35 cellular contexts compared by ENCODE assay signal in genomic region chr13:89204435-89204834, GRCh38.
"Had no signal": no experiment of that assay in that cellular context is flagged by ENCODE, and none has a peak within 500 bp of the region (broad histone marks: within the 10 kb centered on the region; RNA-seq: fewer than 3 reads in every experiment).

No MANE protein-coding gene starts in this region.

- H3K9me3 ChIP-seq: MG63 had no signal

- DNase-seq: Karpas-422, Kasumi-1, KG1, MG63, MM.1S, NCI-H1048, NCI-H1092, NCI-H1092 treated with DMSO at 0.1 percent for 48 hours, NCI-H1105, NCI-H1105 treated with DMSO at 0.1 percent for 48 hours, NCI-H1417, NCI-H1417 treated with DMSO at 0.1 percent for 48 hours, NCI-H1436, NCI-H1436 treated with DMSO at 0.1 percent for 48 hours, NCI-H146, NCI-H1694, NCI-H1694 treated with DMSO at 0.1 percent for 48 hours, NCI-H187, NCI-H187 treated with DMSO at 0.1 percent for 48 hours, NCI-H1930, NCI-H2029, NCI-H2029 treated with DMSO at 0.1 percent for 48 hours, NCI-H2081, NCI-H2081 treated with DMSO at 0.1 percent for 48 hours, NCI-H2107, NCI-H2171, NCI-H2171 treated with DMSO at 0.1 percent for 48 hours, NCI-H2227 treated with DMSO at 0.1 percent for 48 hours, NCI-H226, NCI-H345, NCI-H446, NCI-H446 treated with DMSO at 0.1 percent for 48 hours, NCI-H510A, NCI-H510A treated with DMSO at 0.1 percent for 48 hours had no signal

- H3K27ac ChIP-seq: KMS-11 had no signal

- H3K4me3 ChIP-seq: MG63 had no signal

- H3K36me3 ChIP-seq: MG63 had no signal

- H3K27me3 ChIP-seq: MG63 had no signal
